15 cellular contexts compared by ENCODE assay signal in genomic region chr3:12644297-12644937, GRCh38. TPM values are rescaled to one million over a fixed set of nuclear protein-coding genes. Genes with fewer than 3 reads are reported as not detected.
DNase-seq lines count a peak whose midpoint lies in the region; ATAC-seq and TF ChIP-seq lines count a peak whose summit lies in the region.
"Had no signal": no experiment of that assay in that cellular context is flagged by ENCODE, and none has a peak within 500 bp of the region (broad histone marks: within the 10 kb centered on the region; RNA-seq: fewer than 3 reads in every experiment).

No MANE protein-coding gene starts in this region.

- H3K23ac ChIP-seq in trophoblast cell (ENCODE audit: low read length) = no peak overlapping the region

- no peak overlapping the region for H3K18ac ChIP-seq in trophoblast cell (ENCODE audit: low read length)

- H3K4me3 ChIP-seq in fibroblast of the aortic adventitia (ENCODE audit: low read depth, low read length) (no peak overlapping the region), trophoblast cell (ENCODE audit: low read depth, low read length) (no peak overlapping the region)
- H3K4me3 ChIP-seq: colonic mucosa had no signal

- H2BK12ac ChIP-seq in trophoblast cell (ENCODE audit: low read length) = no peak overlapping the region

- intact Hi-C loops in CD14-positive monocyte (cut with micrococcal nuclease) = no loop called here

- H3K4me1 ChIP-seq in trophoblast cell (ENCODE audit: control insufficient read depth in 1 of 2, insufficient read depth in 2 of 2, low read length in 2 of 2) = peaks cover 3 to 6% of the 10 kb centered on the region in 2 experiments
- H3K4me1 ChIP-seq: colonic mucosa had no signal

- no peak overlapping the region for H3K4me3 Mint-ChIP-seq in CD14-positive monocyte
- H3K4me3 Mint-ChIP-seq: CD8-positive, alpha-beta T cell; type B pancreatic cell had no signal

- no peak for DNase-seq in CD14-positive monocyte (ENCODE audit: low spot score)
- peak; percentile 10 for DNase-seq in RPMI7951 (ENCODE audit: low read depth)
- DNase-seq in fibroblast of the aortic adventitia (ENCODE audit: low read depth) = peak; percentile 90
- DNase-seq in trophoblast cell = peak in 1 of 2 donors; percentile 60
- no peak for DNase-seq in cerebellum (ENCODE audit: low spot score)
- no peak for DNase-seq in NCI-H1105 treated with DMSO at 0.1 percent for 48 hours (lab: John Stamatoyannopoulos, UW)
- DNase-seq in HPDE6-E6E7 (ENCODE audit: extremely low spot score) = no peak
- DNase-seq: CD8-positive, alpha-beta T cell; colonic mucosa; glutamatergic neuron; midbrain; NCI-H2227 treated with DMSO at 0.1 percent for 48 hours had no signal

- H2BK5ac ChIP-seq in trophoblast cell (ENCODE audit: low read depth, low read length, poor library complexity) = no peak overlapping the region

- H3K27me3 ChIP-seq in trophoblast cell (ENCODE audit: insufficient read depth, low read length) = no peaks in the 10 kb centered on the region
- H3K27me3 ChIP-seq: colonic mucosa had no signal

- H3K4me1 Mint-ChIP-seq in CD14-positive monocyte = peaks cover 50% of the 10 kb centered on the region

- WGBS in trophoblast cell (ENCODE audit: extremely low coverage, insufficient coverage, insufficient read length) = no CpG with 5 or more reads among the region's 6 CpGs

- H3K9me3 ChIP-seq in trophoblast cell (ENCODE audit: insufficient read depth, low read depth, low read length) = no peaks in the 10 kb centered on the region
- H3K9me3 ChIP-seq: colonic mucosa had no signal

- TF ChIP-seq CTCF in CD14-positive monocyte (IDR thresholded peaks at IDR 0.05) = no peak
- no peak for TF ChIP-seq CTCF in fibroblast of the aortic adventitia (IDR thresholded peaks at IDR 0.05; ENCODE audit: insufficient read depth, low read length)

- peaks cover 9 to 26% of the 10 kb centered on the region in 2 donors for H3K36me3 Mint-ChIP-seq in CD14-positive monocyte

- no peak overlapping the region for H4K12ac ChIP-seq in trophoblast cell (ENCODE audit: low read depth, low read length)

- H3K27me3 Mint-ChIP-seq in CD14-positive monocyte (ENCODE audit: low read depth in 3 of 3) = peaks cover 0 to 2% (median 0%) of the 10 kb centered on the region in 3 donors
- H3K27me3 Mint-ChIP-seq: type B pancreatic cell had no signal

- H2AK5ac ChIP-seq in trophoblast cell (ENCODE audit: low read length) = no peak overlapping the region

- H3K79me2 ChIP-seq in trophoblast cell (ENCODE audit: control insufficient read depth, insufficient read depth, low read length, poor library complexity) = peaks cover 11% of the 10 kb centered on the region

- no peak overlapping the region for H3K9ac ChIP-seq in trophoblast cell (ENCODE audit: low read length)

- no peak overlapping the region for H3K14ac ChIP-seq in trophoblast cell (ENCODE audit: low read length)

- no peak overlapping the region for H2BK120ac ChIP-seq in trophoblast cell (ENCODE audit: insufficient read depth, low read length, poor library complexity)

- H3K27ac Mint-ChIP-seq in CD14-positive monocyte = peak overlapping the region in 6 of 7 donors; percentile 25 to 61 (median 58)
- H3K27ac Mint-ChIP-seq: CD8-positive, alpha-beta T cell; type B pancreatic cell had no signal

- no peak overlapping the region for H2AFZ ChIP-seq in trophoblast cell (ENCODE audit: insufficient read depth, low read length, poor library complexity)

- no peak overlapping the region for H4K8ac ChIP-seq in trophoblast cell (ENCODE audit: low read depth, low read length)

- H3K4me2 ChIP-seq in trophoblast cell (ENCODE audit: low read length) = no peak overlapping the region

- no peaks in the 10 kb centered on the region for H3K36me3 ChIP-seq in trophoblast cell (ENCODE audit: control insufficient read depth in 1 of 2, insufficient read depth in 2 of 2, low read length in 2 of 2)
- H3K36me3 ChIP-seq: colonic mucosa had no signal

- no peak overlapping the region for H4K91ac ChIP-seq in trophoblast cell (ENCODE audit: low read depth, low read length)

- ATAC-seq in HG03378 (IDR thresholded peaks at IDR 0.05; ENCODE audit: unreplicated experiment) = no peak
- ATAC-seq: activated CD4-positive, CD25-positive, alpha-beta regulatory T cell treated with anti-CD3 and anti-CD28 coated beads, Interleukin-2, amount 50 U/mL, for 24 hours; CD8-positive, alpha-beta T cell had no signal

- no peaks in the 10 kb centered on the region for H3K79me1 ChIP-seq in trophoblast cell (ENCODE audit: low read length)

- peak overlapping the region; percentile 21 for H3K4ac ChIP-seq in trophoblast cell (ENCODE audit: low read depth, low read length)

- no peak overlapping the region for H3K27ac ChIP-seq in trophoblast cell (ENCODE audit: low read depth, low read length)
- H3K27ac ChIP-seq: colonic mucosa had no signal

- H3K9me3 Mint-ChIP-seq in CD14-positive monocyte = peaks cover 0 to 5% (median 2%) of the 10 kb centered on the region in 7 donors
- H3K9me3 Mint-ChIP-seq: CD8-positive, alpha-beta T cell; type B pancreatic cell had no signal

RNA-seq across cellular contexts. Expression of gene RAF1, which starts 19.5 kb away (rescaled TPM):
- 10 to 100 TPM; 73.0 to 79.5 TPM for polyA plus RNA-seq in CD14-positive monocyte
- total RNA-seq in RPMI7951 (2014; rRNA removed; shearing (Covaris generic)) = 84.6 and 127 TPM in 2 replicates
- total RNA-seq in fibroblast of the aortic adventitia (ENCODE audit: low replicate concordance) (37.5 and 78.0 TPM in 2 replicates), cerebellum (139 TPM)
- polyA plus RNA-seq in trophoblast cell (2013) = 56.2 and 59.5 TPM in 2 replicates

Comparison
In these comparisons a context has a peak if more than half of its experiments do, and no peak if none do; other contexts are left out.
1. DNase-seq: peak in RPMI7951 (single experiment) and fibroblast of the aortic adventitia (single experiment); none in CD14-positive monocyte (single experiment), cerebellum (single experiment), NCI-H1105 treated with DMSO at 0.1 percent for 48 hours (single experiment) and HPDE6-E6E7 (single experiment).